ENCODE assay signal across 8 cellular contexts in genomic region chr15:72272997-72273352, GRCh38. TPM values are rescaled to one million over a fixed set of nuclear protein-coding genes. Genes with fewer than 3 reads are reported as not detected.
DNase-seq lines count a peak whose midpoint lies in the region; ATAC-seq and TF ChIP-seq lines count a peak whose summit lies in the region.

No MANE protein-coding gene starts in this region.

- H3K4me1 ChIP-seq in mammary epithelial cell (ENCODE audit: insufficient read depth, low read length) (peaks cover 20% of the 10 kb centered on the region), mucosa of stomach (ENCODE audit: control insufficient read depth, insufficient read depth, low read length) (peaks cover 6% of the 10 kb centered on the region)

- DNase-seq in AG04449 (ENCODE audit: low read depth, low spot score) (no peak), mammary epithelial cell (no peak), ecto neural progenitor cell (ENCODE audit: low spot score) (no peak), DMS53 treated with DMSO at 0.1 percent for 48 hours (lab: John Stamatoyannopoulos, UW; ENCODE audit: unreplicated experiment) (no peak), CD1c-positive myeloid dendritic cell (ENCODE audit: extremely low spot score) (no peak)

- CTCF ChIA-PET in AG04449 (lab: Yijun Ruan, JAX) (interaction anchor here (0.7 to 2.2 kb wide), 9 partner anchors 9 to 230 kb away, joined by 3 to 28 read pairs (median 6); no protein-coding TSS in a partner anchor), mammary epithelial cell (lab: Charles Lee; ENCODE audit: low non-redundant PET) (interaction anchor here (0.6 to 0.7 kb wide), 2 partner anchors 13 to 1039 kb away, joined by 4 to 8 read pairs; no protein-coding TSS in a partner anchor)

- POLR2A ChIA-PET in AG04449 (lab: Yijun Ruan, JAX): no interaction called here

- no peaks in the 10 kb centered on the region for H3K36me3 ChIP-seq in mammary epithelial cell (ENCODE audit: insufficient read depth, low read length)
- no peaks in the 10 kb centered on the region for H3K36me3 ChIP-seq in mucosa of stomach (ENCODE audit: control insufficient read depth, insufficient read depth, low read length)

- H2AFZ ChIP-seq in mammary epithelial cell (ENCODE audit: low read depth, low read length): peak overlapping the region; percentile 93

- peaks cover 43% of the 10 kb centered on the region for H3K79me2 ChIP-seq in mammary epithelial cell (ENCODE audit: insufficient read depth, low read length)

- H3K27ac ChIP-seq in mammary epithelial cell (ENCODE audit: insufficient read depth, low read depth, low read length): peak overlapping the region; percentile 52

- TF ChIP-seq CTCF in AG04449 (IDR thresholded peaks at IDR 0.05; ENCODE audit: insufficient read depth, low read length, missing control alignments) (no peak), mammary epithelial cell (conservative IDR thresholded peaks at IDR 0.05 in 1 of 2, IDR thresholded peaks at IDR 0.05 in 1 of 2; ENCODE audit: extremely low read depth in 1 of 2, insufficient read depth in 1 of 2, low read depth in 1 of 2, low read length in 2 of 2) (no peak)

- 7% methylated on average over 10 of the region's 10 CpGs for WGBS in mammary epithelial cell (ENCODE audit: low coverage, missing lambda C conversion rate)

- in situ Hi-C loops in mammary epithelial cell (cut with MboI; ENCODE audit: low sequenced_read_pairs in 2 of 2): no loop called here

- BruUV-seq in mammary epithelial cell (replicated peaks; lab: Mats Ljungman, UMichigan): TSS peak; percentile 53

- dilution Hi-C loops in mammary epithelial cell (cut with HindIII; ENCODE audit: low sequenced_read_pairs): loop anchor here (5.0 kb wide), 1 partner anchor 71 kb away; no protein-coding TSS in a partner anchor

- intact Hi-C loops in mammary epithelial cell (cut with micrococcal nuclease): loop anchor here (1.0 kb wide), 2 partner anchors 45 to 74 kb away; no protein-coding TSS in a partner anchor

- H3K27me3 ChIP-seq in mammary epithelial cell (ENCODE audit: insufficient read depth, low read length) (no peaks in the 10 kb centered on the region), mucosa of stomach (ENCODE audit: control insufficient read depth, insufficient read depth, low read length) (no peaks in the 10 kb centered on the region)

- H3K9ac ChIP-seq in mammary epithelial cell (ENCODE audit: insufficient read depth, low read length) (peak overlapping the region; percentile 65), mucosa of stomach (ENCODE audit: low read length) (peak overlapping the region; percentile 41)

- no peaks in the 10 kb centered on the region for H4K20me1 ChIP-seq in mammary epithelial cell (ENCODE audit: insufficient read depth, low read length)

- H3K9me3 ChIP-seq in mammary epithelial cell (replicated peaks; ENCODE audit: insufficient read depth, low read length) (no peaks in the 10 kb centered on the region), mucosa of stomach (ENCODE audit: control insufficient read depth, low read length) (no peaks in the 10 kb centered on the region)

- H3K4me2 ChIP-seq in mammary epithelial cell (ENCODE audit: insufficient read depth, low read depth, low read length): peak overlapping the region; percentile 95

- peak; percentile 2 for ATAC-seq in HG03095 (IDR thresholded peaks at IDR 0.05; ENCODE audit: unreplicated experiment)
- ATAC-seq in HG03432 (IDR thresholded peaks at IDR 0.05; ENCODE audit: unreplicated experiment): no peak

- H3K4me3 ChIP-seq in AG04449 (ENCODE audit: low read depth, low read length) (peak overlapping the region; percentile 85), mammary epithelial cell (replicated peaks in 1 of 3; ENCODE audit: insufficient read depth in 1 of 3, low read depth in 2 of 3, low read length in 3 of 3) (peak overlapping the region; percentile 61 to 84 (median 77)), mucosa of stomach (ENCODE audit: low read length) (peak overlapping the region; percentile 42)

RNA-seq across cellular contexts. Expression of gene PARP6, which starts 0.6 kb away (rescaled TPM):
- total RNA-seq in mammary epithelial cell: 10 to 100 TPM; 28.3 to 58.2 TPM
- 27.3 TPM for polyA plus RNA-seq in mammary epithelial cell
- 40.8 TPM for polyA minus RNA-seq in mammary epithelial cell

RNA-seq across cellular contexts. Expression of gene PKM, which starts 42.0 kb away (rescaled TPM):
- total RNA-seq in mammary epithelial cell: 1,000 to 10,000 TPM; 2,783 to 3,063 TPM
- 3,498 TPM for polyA plus RNA-seq in mammary epithelial cell
- 5,832 TPM for polyA minus RNA-seq in mammary epithelial cell

RNA-seq across cellular contexts. Expression of gene CELF6, which starts 47.0 kb away (rescaled TPM):
- total RNA-seq in mammary epithelial cell: under 1 TPM; 0.14 to 0.17 TPM
- polyA plus RNA-seq in mammary epithelial cell: 0.02 TPM
- not detected for polyA minus RNA-seq in mammary epithelial cell
